8 cellular contexts compared by ENCODE assay signal in genomic region chr16:89201467-89202377, GRCh38. TPM values are rescaled to one million over a fixed set of nuclear protein-coding genes. Genes with fewer than 3 reads are reported as not detected.
DNase-seq lines count a peak whose midpoint lies in the region; ATAC-seq and TF ChIP-seq lines count a peak whose summit lies in the region.

No MANE protein-coding gene starts in this region.

- H3K36me3 ChIP-seq in neuron (ENCODE audit: insufficient read depth, low read length) (no peaks in the 10 kb centered on the region), suprapubic skin (no peaks in the 10 kb centered on the region)

- no peak for TF ChIP-seq POLR2A in suprapubic skin (IDR thresholded peaks at IDR 0.05)

- H3K27me3 ChIP-seq in neuron (ENCODE audit: insufficient read depth, low read length) (peaks cover 58% of the 10 kb centered on the region), suprapubic skin (peaks cover 67% of the 10 kb centered on the region)

- no peak for TF ChIP-seq EP300 in suprapubic skin (IDR thresholded peaks at IDR 0.05)

- WGBS in suprapubic skin: 3% methylated on average over 7 of the region's 106 CpGs

- H3K4me1 ChIP-seq in neuron (ENCODE audit: insufficient read depth, low read length): peaks cover 11% of the 10 kb centered on the region
- H3K4me1 ChIP-seq in suprapubic skin: peaks cover 24% of the 10 kb centered on the region

- H3K4me3 ChIP-seq in fibroblast of mammary gland (ENCODE audit: control insufficient read depth, low read depth, low read length) (no peak overlapping the region), neuron (ENCODE audit: low read length) (peak overlapping the region; percentile 14), suprapubic skin (peak overlapping the region; percentile 47)

- TF ChIP-seq CTCF in fibroblast of mammary gland (conservative IDR thresholded peaks at IDR 0.05; ENCODE audit: control insufficient read depth, insufficient read depth, low read depth, low read length) (no peak), suprapubic skin (IDR thresholded peaks at IDR 0.05) (no peak)

- DNase-seq in NCI-H187 (lab: John Stamatoyannopoulos, UW) (peak; percentile 45 to 74), NCI-H187 treated with DMSO at 0.1 percent for 48 hours (lab: John Stamatoyannopoulos, UW) (no peak), NCI-H748 (lab: John Stamatoyannopoulos, UW; ENCODE audit: unreplicated experiment) (peak; percentile 75), fibroblast of mammary gland (ENCODE audit: low read depth) (peak; percentile 57), suprapubic skin (ENCODE audit: low spot score in 2 of 2) (peak; percentile 74 to 82)
- peak; percentile 91 to 93 for DNase-seq in activated T-cell treated with anti-CD3 and anti-CD28 coated beads, Interleukin-2, amount 50 U/mL, for 48 hours

- H3K27ac ChIP-seq in suprapubic skin: no peak overlapping the region

- ATAC-seq in HG03521 (IDR thresholded peaks at IDR 0.05; ENCODE audit: unreplicated experiment): no peak

- H2AFZ ChIP-seq in neuron (ENCODE audit: low read depth, low read length): no peak overlapping the region

- peaks cover 3% of the 10 kb centered on the region for H3K9me3 ChIP-seq in neuron (ENCODE audit: low read length)
- no peaks in the 10 kb centered on the region for H3K9me3 ChIP-seq in suprapubic skin

RNA-seq across cellular contexts. Expression of gene SLC22A31, which starts 1.4 kb away (rescaled TPM):
- 1 to 10 TPM in 3 of 4 donors, under 1 TPM in 1; 0.72 to 6.6 (median 4.7) TPM for total RNA-seq in suprapubic skin

RNA-seq across cellular contexts. Expression of gene ZNF778, which starts 15.8 kb away (rescaled TPM):
- 10 to 100 TPM; 22.0 to 69.6 (median 26.0) TPM for total RNA-seq in suprapubic skin

RNA-seq across cellular contexts. Expression of gene CDH15, which starts 30.2 kb away (rescaled TPM):
- total RNA-seq in suprapubic skin: under 1 TPM in 2 of 4 donors, not detected in 2; 0.16 to 0.48 TPM
